ENCODE assay signal across 34 cellular contexts in the genomic region with DNA sequence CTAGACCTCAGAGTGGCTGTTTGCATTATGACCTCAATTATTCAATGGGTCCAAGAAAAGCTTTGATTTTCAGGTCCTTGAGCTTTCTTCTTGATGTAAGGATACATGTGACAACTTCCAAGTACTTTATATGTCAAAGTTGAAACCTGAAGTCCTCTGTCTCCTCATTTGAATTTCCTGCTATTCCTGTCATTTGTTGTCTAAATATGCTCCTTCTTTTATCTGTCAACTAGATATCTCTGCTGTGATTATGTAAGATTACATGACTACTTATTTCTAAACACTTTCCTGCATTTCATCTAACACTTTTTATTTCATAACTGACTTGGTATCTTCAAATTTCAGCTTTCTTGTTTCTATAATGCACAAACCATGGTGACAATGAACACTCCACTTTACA.
"Had no signal": no experiment of that assay in that cellular context is flagged by ENCODE, and none has a peak within 500 bp of the region (broad histone marks: within the 10 kb centered on the region; RNA-seq: fewer than 3 reads in every experiment).

No MANE protein-coding gene starts in this region.

- H3K36me3 ChIP-seq: MG63 had no signal

- H3K9ac ChIP-seq: KMS-11 had no signal

- H3K9me3 ChIP-seq: MG63 had no signal

- DNase-seq: Karpas-422, Kasumi-1, MG63, MM.1S, MV-4-11, NCI-H1048, NCI-H1092, NCI-H1092 treated with DMSO at 0.1 percent for 48 hours, NCI-H1105, NCI-H1105 treated with DMSO at 0.1 percent for 48 hours, NCI-H1417, NCI-H1417 treated with DMSO at 0.1 percent for 48 hours, NCI-H1436, NCI-H1436 treated with DMSO at 0.1 percent for 48 hours, NCI-H146, NCI-H1694, NCI-H1694 treated with DMSO at 0.1 percent for 48 hours, NCI-H187, NCI-H187 treated with DMSO at 0.1 percent for 48 hours, NCI-H1930, NCI-H2029, NCI-H2029 treated with DMSO at 0.1 percent for 48 hours, NCI-H2081, NCI-H2081 treated with DMSO at 0.1 percent for 48 hours, NCI-H2107, NCI-H2171, NCI-H2171 treated with DMSO at 0.1 percent for 48 hours, NCI-H2227 treated with DMSO at 0.1 percent for 48 hours, NCI-H226, NCI-H345, NCI-H446, NCI-H446 treated with DMSO at 0.1 percent for 48 hours, NCI-H510A had no signal

- H3K4me3 ChIP-seq: MG63 had no signal

- H3K27ac ChIP-seq: KMS-11 had no signal

- H3K4me2 ChIP-seq: KMS-11 had no signal

- H3K27me3 ChIP-seq: MG63 had no signal
